Comparison of ENCODE assay signal across 8 cellular contexts in genomic region chr4:177161781-177162180, GRCh38.
"Had no signal": no experiment of that assay in that cellular context is flagged by ENCODE, and none has a peak within 500 bp of the region (broad histone marks: within the 10 kb centered on the region; RNA-seq: fewer than 3 reads in every experiment).

No MANE protein-coding gene starts in this region.

- H3K9ac ChIP-seq: GM23248 had no signal

- H3K9me3 ChIP-seq: HAP-1 had no signal

- DNase-seq: GM23248, GOT3, H7, HFFc6, IMR-90 had no signal

- H3K27ac ChIP-seq: GM23248 had no signal

- H2AFZ ChIP-seq: GM23248 had no signal

- H3K4me3 ChIP-seq: GM23248, HAP-1, K562 had no signal

- H3K36me3 ChIP-seq: HAP-1 had no signal

- ATAC-seq: HCT116, K562 had no signal
